8 cellular contexts compared by ENCODE assay signal in genomic region chr7:520503-521161, GRCh38. TPM values are rescaled to one million over a fixed set of nuclear protein-coding genes. Genes with fewer than 3 reads are reported as not detected.
DNase-seq lines count a peak whose midpoint lies in the region; ATAC-seq and TF ChIP-seq lines count a peak whose summit lies in the region.

No MANE protein-coding gene starts in this region.

- H3K9me3 ChIP-seq in right atrium auricular region (no peaks in the 10 kb centered on the region), skeletal muscle tissue (ENCODE audit: control insufficient read depth in 3 of 3, low read length in 3 of 3) (no peaks in the 10 kb centered on the region)

- H3K27ac ChIP-seq in right atrium auricular region (peak overlapping the region; percentile 89 to 90), skeletal muscle tissue (ENCODE audit: low read depth, low read length) (peak overlapping the region; percentile 70)

- H3K27me3 Mint-ChIP-seq in endothelial cell (ENCODE audit: unreplicated experiment), result peaks cover 8% of the 10 kb centered on the region

- no peaks in the 10 kb centered on the region for H3K36me3 ChIP-seq in right atrium auricular region
- H3K36me3 ChIP-seq in skeletal muscle tissue (ENCODE audit: control insufficient read depth in 3 of 3, insufficient read depth in 3 of 3, low read length in 3 of 3), result no peaks in the 10 kb centered on the region

- H3K9ac ChIP-seq in skeletal muscle tissue (ENCODE audit: low read depth in 1 of 3, low read length in 3 of 3), result peak overlapping the region in 1 of 3 donors; percentile 64

- peak; percentile 39 to 40 for DNase-seq in activated T-cell treated with anti-CD3 and anti-CD28 coated beads, Interleukin-2, amount 50 U/mL, for 48 hours
- DNase-seq in right atrium auricular region (ENCODE audit: low spot score) (no peak), dedifferentiated amniotic fluid mesenchymal stem cell (ENCODE audit: extremely low spot score) (no peak), endothelial cell (ENCODE audit: low spot score) (no peak)

- H3K4me1 Mint-ChIP-seq in endothelial cell (ENCODE audit: unreplicated experiment), result peaks cover 5% of the 10 kb centered on the region

- no peaks in the 10 kb centered on the region for H3K9me3 Mint-ChIP-seq in endothelial cell (ENCODE audit: unreplicated experiment)

- ATAC-seq in GM18519 (IDR thresholded peaks at IDR 0.05; ENCODE audit: low FRiP score, unreplicated experiment) (no peak), HG03565 (IDR thresholded peaks at IDR 0.05; ENCODE audit: unreplicated experiment) (no peak)

- no peak overlapping the region for H3K27ac Mint-ChIP-seq in endothelial cell (ENCODE audit: unreplicated experiment)

- H3K4me3 Mint-ChIP-seq in endothelial cell (ENCODE audit: unreplicated experiment), result no peak overlapping the region

- H3K27me3 ChIP-seq in right atrium auricular region, result no peaks in the 10 kb centered on the region
- H3K27me3 ChIP-seq in skeletal muscle tissue (ENCODE audit: control insufficient read depth in 3 of 3, insufficient read depth in 3 of 3, low read length in 3 of 3), result peaks cover 0 to 2% (median 0%) of the 10 kb centered on the region in 3 donors

- TF ChIP-seq CTCF in GM12873 (IDR thresholded peaks at IDR 0.05; ENCODE audit: insufficient read depth, low read depth, low read length, missing control alignments) (peak; percentile 13), right atrium auricular region (IDR thresholded peaks at IDR 0.05) (no peak), endothelial cell (IDR thresholded peaks at IDR 0.05; ENCODE audit: unreplicated experiment) (no peak)

- H3K36me3 Mint-ChIP-seq in endothelial cell (ENCODE audit: low read depth, unreplicated experiment), result no peaks in the 10 kb centered on the region

- H3K4me3 ChIP-seq in right atrium auricular region, result peak overlapping the region; percentile 48 to 85
- H3K4me3 ChIP-seq in skeletal muscle tissue (ENCODE audit: low read length in 3 of 3), result peak overlapping the region in 1 of 3 donors; percentile 29

- H3K4me1 ChIP-seq in right atrium auricular region (peaks cover 0 to 64% of the 10 kb centered on the region in 2 donors), skeletal muscle tissue (ENCODE audit: control insufficient read depth in 3 of 3, insufficient read depth in 3 of 3, low read length in 3 of 3) (peaks cover 8 to 30% (median 24%) of the 10 kb centered on the region in 3 donors)

RNA-seq across cellular contexts. Expression of gene PDGFA, which starts 1.0 kb away (rescaled TPM):
- total RNA-seq in right atrium auricular region (10 to 100 TPM; 31.8 to 34.2 TPM), skeletal muscle tissue (44.4 TPM), endothelial cell (ENCODE audit: unreplicated experiment) (0.85 TPM)

Comparison
In these comparisons a context has a peak if more than half of its experiments do, and no peak if none do; other contexts are left out.
1. DNase-seq: peak in activated T-cell treated with anti-CD3 and anti-CD28 coated beads, Interleukin-2, amount 50 U/mL, for 48 hours (2 of 2); none in right atrium auricular region (single experiment), dedifferentiated amniotic fluid mesenchymal stem cell (single experiment) and endothelial cell (single experiment).
2. RNA of gene PDGFA, which starts 1.0 kb away (total RNA-seq): 44.4 TPM in skeletal muscle tissue (single experiment) and 31.8 to 34.2 TPM in right atrium auricular region; 0.85 TPM in endothelial cell (single experiment); every median in the first group is over 10 times any median in the second.